39 cellular contexts compared by ENCODE assay signal in the genomic region with DNA sequence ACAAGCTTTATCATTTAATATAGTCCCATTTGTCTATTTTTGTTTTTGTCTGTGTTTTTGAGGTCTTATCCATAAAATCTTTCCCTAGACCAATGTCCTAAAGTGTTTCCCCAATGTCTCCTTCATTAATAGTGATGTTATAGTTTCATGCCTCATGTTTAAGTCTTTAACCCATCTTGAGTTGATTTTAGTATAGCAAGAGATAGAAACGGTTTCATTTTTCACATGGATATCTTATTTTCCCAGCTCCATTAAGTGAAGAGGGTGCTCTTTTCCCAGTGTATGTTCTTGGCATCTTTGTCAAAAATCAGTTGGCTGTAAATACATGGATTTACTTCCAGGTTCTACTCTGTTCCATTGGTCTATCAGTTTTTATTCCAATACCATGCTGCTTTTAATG.
"Had no signal": no experiment of that assay in that cellular context is flagged by ENCODE, and none has a peak within 500 bp of the region (broad histone marks: within the 10 kb centered on the region; RNA-seq: fewer than 3 reads in every experiment).

No MANE protein-coding gene starts in this region.

- H3K27me3 Mint-ChIP-seq: activated B cell treated with CpG ODN at 0.5 μM for 24 hours; activated CD4-positive, alpha-beta memory T cell treated with anti-CD3 and anti-CD28 coated beads for 36 hours; activated CD4-positive, alpha-beta T cell treated with anti-CD3 and anti-CD28 coated beads, Interleukin-2, amount 10 ng/mL, durations not matched to agents 24 days and 14 days; activated CD8-positive, alpha-beta T cell treated with anti-CD3 and anti-CD28 coated beads for 36 hours; activated naive CD8-positive, alpha-beta T cell treated with anti-CD3 and anti-CD28 coated beads for 36 hours; activated T-helper 17 cell treated with anti-CD3 and anti-CD28 coated beads, Interleukin-2, amount 50 U/mL, for 72 hours had no signal

- DNase-seq: activated B cell treated with CpG ODN at 0.5 μM for 24 hours; activated CD4-positive, alpha-beta memory T cell treated with anti-CD3 and anti-CD28 coated beads for 36 hours; activated CD4-positive, alpha-beta T cell treated with anti-CD3 and anti-CD28 coated beads for 4 hours; activated CD4-positive, alpha-beta T cell treated with anti-CD3 and anti-CD28 coated beads, Interleukin-2, amount 10 ng/mL, durations not matched to agents 24 days and 14 days; activated CD4-positive, alpha-beta T cell treated with anti-CD3 and anti-CD28 coated beads, Interleukin-2, amount 50 U/mL, for 1 hour; activated CD4-positive, alpha-beta T cell treated with anti-CD3 and anti-CD28 coated beads, Interleukin-2, amount 50 U/mL, for 4 hours; activated CD4-positive, CD25-positive, alpha-beta regulatory T cell treated with anti-CD3 and anti-CD28 coated beads, Interleukin-2, amount 50 U/mL, for 72 hours; activated CD8-positive, alpha-beta memory T cell treated with anti-CD3 and anti-CD28 coated beads, Interleukin-2, amount 50 U/mL, for 4 hours; activated CD8-positive, alpha-beta T cell treated with anti-CD3 and anti-CD28 coated beads for 36 hours; activated effector memory CD4-positive, alpha-beta T cell treated with anti-CD3 and anti-CD28 coated beads, Interleukin-2, amount 50 U/mL, for 16 hours; activated gamma-delta T cell treated with Interleukin-2 at 50 U/mL for 16 hours; activated naive CD4-positive, alpha-beta T cell; activated naive CD4-positive, alpha-beta T cell treated with anti-CD3 and anti-CD28 coated beads for 36 hours; activated naive CD4-positive, alpha-beta T cell treated with anti-CD3 and anti-CD28 coated beads, Interleukin-2, amount 50 U/mL, for 16 hours; activated naive CD8-positive, alpha-beta T cell treated with anti-CD3 and anti-CD28 coated beads for 36 hours; activated T-cell treated with anti-CD3 and anti-CD28 coated beads for 4 hours; activated T-cell treated with anti-CD3 and anti-CD28 coated beads, Interleukin-2, amount 50 U/mL, for 1 hour; activated T-cell treated with anti-CD3 and anti-CD28 coated beads, Interleukin-2, amount 50 U/mL, for 4 hours; activated T-cell treated with anti-CD3 and anti-CD28 coated beads, Interleukin-2, amount 50 U/mL, for 72 hours; adrenal gland; amniotic stem cell; aorta; body of pancreas; caudate nucleus; cerebellar nuclear complex; T-helper 1 cell; T-helper 2 cell; T-helper 9 cell had no signal

- ATAC-seq: activated CD8-positive, alpha-beta T cell treated with anti-CD3 and anti-CD28 coated beads for 36 hours; activated naive CD4-positive, alpha-beta T cell treated with anti-CD3 and anti-CD28 coated beads, Interleukin-2, amount 50 U/mL, for 72 hours; activated T-cell treated with anti-CD3 and anti-CD28 coated beads, Interleukin-2, amount 50 U/mL, for 4 hours; activated T-cell treated with anti-CD3 and anti-CD28 coated beads, Interleukin-2, amount 50 U/mL, for 72 hours; activated T-helper 17 cell treated with anti-CD3 and anti-CD28 coated beads, Interleukin-2, amount 50 U/mL, for 72 hours; body of pancreas had no signal

- H3K27ac Mint-ChIP-seq: activated B cell treated with CpG ODN at 0.5 μM for 24 hours; activated CD4-positive, alpha-beta memory T cell treated with anti-CD3 and anti-CD28 coated beads for 36 hours; activated CD4-positive, alpha-beta T cell treated with anti-CD3 and anti-CD28 coated beads, Interleukin-2, amount 10 ng/mL, durations not matched to agents 24 days and 14 days; activated CD8-positive, alpha-beta T cell treated with anti-CD3 and anti-CD28 coated beads for 36 hours; activated naive CD4-positive, alpha-beta T cell treated with anti-CD3 and anti-CD28 coated beads for 36 hours; activated naive CD8-positive, alpha-beta T cell treated with anti-CD3 and anti-CD28 coated beads for 36 hours; activated T-cell treated with anti-CD3 and anti-CD28 coated beads, Interleukin-2, amount 50 U/mL, for 72 hours; activated T-helper 1 cell treated with anti-CD3 and anti-CD28 coated beads, Interleukin-12 subunit alpha, Interleukin-12 subunit beta, Interleukin-2, Interleukin-4 antibody, amounts not matched to agents 30 ng/mL and 10 ng/mL and 1 ng/mL, durations not matched to agents 14 hours and 24 hours and 36 hours; activated T-helper 17 cell treated with anti-CD3 and anti-CD28 coated beads, Interleukin-2, amount 50 U/mL, for 72 hours; T-helper 1 cell treated with Interleukin-12 subunit alpha and Interleukin-12 subunit beta and Interleukin-4 antibody, amounts not matched to agents 30 μg/mL and 1 μg/mL, for 36 hours; T-helper 2 cell treated with Interferon-gamma antibody and Interleukin-4, amounts not matched to agents 5 μg/mL and 100 μg/mL, for 36 hours had no signal

- H3K27ac ChIP-seq: adrenal gland, body of pancreas, cardiac muscle cell, VCaP had no signal

- H3K4me1 ChIP-seq: adrenal gland, body of pancreas had no signal

- H3K4me1 Mint-ChIP-seq: activated B cell treated with CpG ODN at 0.5 μM for 24 hours; activated CD4-positive, alpha-beta T cell treated with anti-CD3 and anti-CD28 coated beads, Interleukin-2, amount 10 ng/mL, durations not matched to agents 24 days and 14 days; activated naive CD8-positive, alpha-beta T cell treated with anti-CD3 and anti-CD28 coated beads for 36 hours; activated T-helper 17 cell treated with anti-CD3 and anti-CD28 coated beads, Interleukin-2, amount 50 U/mL, for 72 hours; central memory CD8-positive, alpha-beta T cell had no signal

- H3K4me3 ChIP-seq: adrenal gland, body of pancreas, cardiac muscle cell had no signal

- FAIRE-seq: astrocyte, bronchial epithelial cell, TTC549 had no signal

- H3K27me3 ChIP-seq: adrenal gland, body of pancreas, cardiac muscle cell had no signal

- H3K4me3 Mint-ChIP-seq: activated B cell treated with CpG ODN at 0.5 μM for 24 hours; activated CD4-positive, alpha-beta memory T cell treated with anti-CD3 and anti-CD28 coated beads for 36 hours; activated CD4-positive, alpha-beta T cell treated with anti-CD3 and anti-CD28 coated beads, Interleukin-2, amount 10 ng/mL, durations not matched to agents 24 days and 14 days; activated CD8-positive, alpha-beta T cell treated with anti-CD3 and anti-CD28 coated beads for 36 hours; activated naive CD4-positive, alpha-beta T cell treated with anti-CD3 and anti-CD28 coated beads for 36 hours; activated naive CD8-positive, alpha-beta T cell treated with anti-CD3 and anti-CD28 coated beads for 36 hours; activated T-cell treated with anti-CD3 and anti-CD28 coated beads, Interleukin-2, amount 50 U/mL, for 4 hours; activated T-cell treated with anti-CD3 and anti-CD28 coated beads, Interleukin-2, amount 50 U/mL, for 72 hours; activated T-helper 1 cell treated with anti-CD3 and anti-CD28 coated beads, Interleukin-12 subunit alpha, Interleukin-12 subunit beta, Interleukin-2, Interleukin-4 antibody, amounts not matched to agents 30 ng/mL and 10 ng/mL and 1 ng/mL, durations not matched to agents 14 hours and 24 hours and 36 hours; activated T-helper 17 cell treated with anti-CD3 and anti-CD28 coated beads, Interleukin-2, amount 50 U/mL, for 72 hours; central memory CD8-positive, alpha-beta T cell; T-helper 1 cell treated with Interleukin-12 subunit alpha and Interleukin-12 subunit beta and Interleukin-4 antibody, amounts not matched to agents 30 μg/mL and 1 μg/mL, for 36 hours; T-helper 2 cell treated with Interferon-gamma antibody and Interleukin-4, amounts not matched to agents 5 μg/mL and 100 μg/mL, for 36 hours had no signal

- H3K36me3 ChIP-seq: adrenal gland, cardiac muscle cell had no signal
